Comparison of ENCODE assay signal across 9 cellular contexts in the genomic region with DNA sequence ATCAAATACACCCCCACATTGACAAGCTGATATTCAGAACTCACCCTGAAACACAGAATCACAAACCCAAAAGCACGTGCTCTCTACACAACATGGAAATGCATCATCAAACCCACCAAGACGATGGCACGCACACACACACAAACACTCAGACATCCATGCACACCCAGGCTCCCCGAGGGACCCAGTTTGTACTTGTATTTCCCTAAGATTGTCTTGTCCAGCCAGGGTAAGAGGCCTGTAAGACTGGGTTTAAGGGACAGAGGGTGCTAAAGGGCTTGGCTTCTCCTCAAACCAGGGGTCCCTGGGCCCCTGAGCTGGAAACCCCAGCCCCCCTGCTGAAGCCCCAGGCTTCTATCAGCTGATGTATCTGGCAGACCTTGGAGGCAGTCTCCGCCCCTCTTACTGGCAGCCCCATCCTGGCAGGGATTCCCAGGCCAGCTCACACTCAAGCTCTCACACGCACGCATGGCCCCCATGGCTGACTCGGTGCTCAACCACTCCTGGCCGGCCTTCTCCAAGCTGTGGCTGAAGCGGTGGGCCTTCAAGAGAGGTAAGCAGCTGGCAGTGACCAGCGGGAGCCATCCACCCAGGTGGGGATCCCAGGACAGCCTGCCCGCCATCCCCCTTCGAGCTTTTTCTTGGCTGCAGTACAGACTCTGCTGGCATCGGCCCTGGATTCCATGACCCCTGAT. TPM values are rescaled to one million over a fixed set of nuclear protein-coding genes. Genes with fewer than 3 reads are reported as not detected.
A peak's percentile ranks its signal among the peaks of the same experiment; 100 is the strongest.
DNase-seq lines count a peak whose midpoint lies in the region; ATAC-seq and TF ChIP-seq lines count a peak whose summit lies in the region.
"Had no signal": no experiment of that assay in that cellular context is flagged by ENCODE, and none has a peak within 500 bp of the region (broad histone marks: within the 10 kb centered on the region; RNA-seq: fewer than 3 reads in every experiment).

No MANE protein-coding gene starts in this region.

- no peaks in the 10 kb centered on the region for H3K27me3 ChIP-seq in transverse colon

- no peak for TF ChIP-seq POLR2A in transverse colon (IDR thresholded peaks at IDR 0.05)

- no peaks in the 10 kb centered on the region for H3K27me3 Mint-ChIP-seq in activated T-cell treated with anti-CD3 and anti-CD28 coated beads, Interleukin-2, amount 50 U/mL, for 24 hours
- H3K27me3 Mint-ChIP-seq in activated naive CD8-positive, alpha-beta T cell, result no peaks in the 10 kb centered on the region
- peaks cover 0 to 3% (median 0%) of the 10 kb centered on the region in 3 donors for H3K27me3 Mint-ChIP-seq in immature natural killer cell (ENCODE audit: low read depth in 3 of 3)

- H3K4me1 ChIP-seq in transverse colon, result peaks cover 0 to 4% (median 0%) of the 10 kb centered on the region in 4 donors

- 73% methylated on average over 13 of the region's 14 CpGs; no CpG with 5 or more reads in 1 of the 2 donors for WGBS in transverse colon (ENCODE audit: low coverage in 1 of 2), 2 donors

- TF ChIP-seq CTCF in transverse colon (IDR thresholded peaks at IDR 0.05), result no peak

- H3K4me3 ChIP-seq in transverse colon, result peak overlapping the region in 3 of 4 donors; percentile 15 to 35 (median 23)
- H3K4me3 ChIP-seq: lung had no signal

- in situ Hi-C loops in transverse colon (cut with MboI; ENCODE audit: low pct_ligation_motif_present in 1 of 4, low pct_unique_long_range_greater_than_20kb in 1 of 4, low sequenced_read_pairs in 3 of 4), result loop anchor here in 3 of 4 donors (10.0 to 25.0 kb wide), 4 partner anchors 207 to 457 kb away; a partner anchor contains a TSS

- peaks cover 5 to 7% of the 10 kb centered on the region in 2 donors for H3K9me3 ChIP-seq in transverse colon

- no peak for DNase-seq in activated T-cell treated with anti-CD3 and anti-CD28 coated beads, Interleukin-2, amount 50 U/mL, for 24 hours
- DNase-seq in activated T-cell treated with anti-CD3 and anti-CD28 coated beads, Interleukin-2, amount 50 U/mL, for 48 hours, result no peak
- DNase-seq in immature natural killer cell (no peak), transverse colon (peak; percentile 34), NCI-H1436 (lab: John Stamatoyannopoulos, UW) (no peak)

- H3K36me3 ChIP-seq in transverse colon, result no peaks in the 10 kb centered on the region

- H3K9me3 Mint-ChIP-seq in activated T-cell treated with anti-CD3 and anti-CD28 coated beads, Interleukin-2, amount 50 U/mL, for 24 hours, result peaks cover 5% of the 10 kb centered on the region
- peaks cover 13% of the 10 kb centered on the region for H3K9me3 Mint-ChIP-seq in activated naive CD8-positive, alpha-beta T cell (ENCODE audit: low read depth)
- peaks cover 0 to 7% (median 4%) of the 10 kb centered on the region in 6 donors for H3K9me3 Mint-ChIP-seq in immature natural killer cell

- intact Hi-C loops in transverse colon (cut with DNase I; ENCODE audit: low total_unique reads), result no loop called here

- H3K36me3 Mint-ChIP-seq in activated T-cell treated with anti-CD3 and anti-CD28 coated beads, Interleukin-2, amount 50 U/mL, for 24 hours (ENCODE audit: low read depth), result peaks cover 39% of the 10 kb centered on the region
- H3K36me3 Mint-ChIP-seq in activated naive CD8-positive, alpha-beta T cell, result peaks cover 18% of the 10 kb centered on the region
- H3K36me3 Mint-ChIP-seq in immature natural killer cell, result peaks cover 13 to 33% (median 31%) of the 10 kb centered on the region in 3 donors

- H3K4me1 Mint-ChIP-seq in activated T-cell treated with anti-CD3 and anti-CD28 coated beads, Interleukin-2, amount 50 U/mL, for 24 hours (ENCODE audit: low read depth), result peaks cover 75% of the 10 kb centered on the region
- peaks cover 74% of the 10 kb centered on the region for H3K4me1 Mint-ChIP-seq in activated naive CD8-positive, alpha-beta T cell (ENCODE audit: low read depth)
- H3K4me1 Mint-ChIP-seq in immature natural killer cell, result peaks cover 25 to 71% of the 10 kb centered on the region in 2 donors

- H3K4me3 Mint-ChIP-seq in activated T-cell treated with anti-CD3 and anti-CD28 coated beads, Interleukin-2, amount 50 U/mL, for 24 hours, result no peak overlapping the region
- H3K4me3 Mint-ChIP-seq in activated naive CD8-positive, alpha-beta T cell, result no peak overlapping the region
- no peak overlapping the region for H3K4me3 Mint-ChIP-seq in immature natural killer cell

- no peak for TF ChIP-seq EP300 in transverse colon (IDR thresholded peaks at IDR 0.05; ENCODE audit: low read depth)

- ATAC-seq in HG02852 (IDR thresholded peaks at IDR 0.05; ENCODE audit: unreplicated experiment) (no peak), GM18907 (IDR thresholded peaks at IDR 0.05; ENCODE audit: unreplicated experiment) (no peak)

- H3K27ac Mint-ChIP-seq in activated T-cell treated with anti-CD3 and anti-CD28 coated beads, Interleukin-2, amount 50 U/mL, for 24 hours, result peak overlapping the region; percentile 80
- peak overlapping the region; percentile 89 for H3K27ac Mint-ChIP-seq in activated naive CD8-positive, alpha-beta T cell
- H3K27ac Mint-ChIP-seq in immature natural killer cell, result peak overlapping the region in 5 of 6 donors; percentile 5 to 84 (median 75)

- H3K27ac ChIP-seq in transverse colon, result peak overlapping the region; percentile 66 to 85 (median 76)

RNA-seq across cellular contexts. Expression of a gene that starts 6.6 kb away (rescaled TPM):
- polyA plus RNA-seq in immature natural killer cell, result 1 to 10 TPM in 2 of 3 donors, under 1 TPM in 1; 0.86 to 7.8 (median 1.2) TPM
- 100 to 1,000 TPM in 1 of 4 donors, 10 to 100 TPM in 3; 32.0 to 162 (median 92.8) TPM for total RNA-seq in transverse colon
